21 cellular contexts compared by ENCODE assay signal in the genomic region with DNA sequence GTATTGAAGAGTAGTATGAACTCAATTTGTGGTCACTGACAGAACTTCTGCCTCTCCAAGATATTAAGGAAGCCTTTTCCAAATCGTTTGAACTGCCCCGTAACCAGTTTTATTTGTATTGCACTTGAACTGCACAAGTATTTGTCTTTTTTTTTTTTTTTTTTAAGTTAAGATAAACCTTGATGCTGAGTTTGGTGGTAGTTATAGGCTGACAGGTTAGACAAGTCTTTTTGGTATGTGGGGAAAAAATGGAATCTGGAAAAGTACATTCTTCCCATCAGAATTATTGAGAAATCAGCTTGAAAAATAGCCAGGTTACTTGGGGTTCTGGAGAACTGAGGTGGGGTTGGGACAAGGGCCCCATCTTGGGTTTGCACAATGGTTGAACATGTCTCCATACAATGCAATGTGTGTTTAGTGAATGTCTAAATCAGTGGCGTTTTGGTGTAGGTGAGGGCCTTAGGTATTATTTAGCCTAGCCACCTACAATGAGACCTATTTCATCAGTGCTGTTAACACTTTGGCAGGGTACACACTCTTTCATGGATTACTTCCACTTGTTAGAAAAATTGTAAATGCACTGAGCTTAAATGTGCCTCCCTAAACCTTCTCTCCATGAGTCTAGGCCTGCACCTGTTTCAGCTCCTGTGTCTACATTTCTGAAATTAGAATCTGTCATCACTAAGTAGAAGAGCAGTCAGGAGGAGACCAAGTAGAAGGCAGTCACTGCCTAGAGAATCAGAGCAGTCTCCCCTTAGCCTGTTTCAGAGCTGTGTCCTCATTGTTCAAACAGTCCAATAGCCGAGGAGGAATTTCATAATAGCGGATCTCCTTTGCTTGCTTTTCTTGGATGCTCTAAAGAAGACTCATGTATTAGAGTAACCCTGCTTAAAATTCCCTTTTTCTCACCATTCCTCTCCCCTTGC.
"Had no signal": no experiment of that assay in that cellular context is flagged by ENCODE, and none has a peak within 500 bp of the region (broad histone marks: within the 10 kb centered on the region; RNA-seq: fewer than 3 reads in every experiment).

No MANE protein-coding gene starts in this region.

- H3K4me1 Mint-ChIP-seq: activated CD4-positive, alpha-beta T cell treated with anti-CD3 and anti-CD28 coated beads for 36 hours; activated naive CD8-positive, alpha-beta T cell treated with anti-CD3 and anti-CD28 coated beads for 36 hours; stimulated activated naive CD8-positive, alpha-beta T cell treated with anti-CD3 and anti-CD28 coated beads, Interleukin-15, amount 100 ng/mL, for 72 hours had no signal

- ATAC-seq: activated CD4-positive, alpha-beta T cell treated with anti-CD3 and anti-CD28 coated beads for 36 hours; gastroesophageal sphincter; natural killer cell treated with Interleukin-12 subunit alpha and Interleukin-12 subunit beta and Interleukin-15 and Interleukin-18, amount 100 ng/mL, for 72 hours; stimulated activated naive CD8-positive, alpha-beta T cell treated with anti-CD3 and anti-CD28 coated beads, Interleukin-15, amount 100 ng/mL, for 72 hours; WTC11 had no signal

- FAIRE-seq: islet of Langerhans had no signal

- H3K27ac ChIP-seq: breast epithelium, coronary artery, esophagus squamous epithelium, gastroesophageal sphincter, right atrium auricular region, skin epidermis, tibial artery, uterus had no signal

- H3K27me3 ChIP-seq: esophagus squamous epithelium, gastroesophageal sphincter, right atrium auricular region, tibial artery, uterus had no signal

- H3K9me3 Mint-ChIP-seq: activated naive CD8-positive, alpha-beta T cell treated with anti-CD3 and anti-CD28 coated beads for 36 hours had no signal

- H3K36me3 Mint-ChIP-seq: activated CD4-positive, alpha-beta memory T cell treated with anti-CD3 and anti-CD28 coated beads for 36 hours; activated naive CD8-positive, alpha-beta T cell treated with anti-CD3 and anti-CD28 coated beads for 36 hours; WTC11 had no signal

- DNase-seq: activated CD4-positive, alpha-beta memory T cell treated with anti-CD3 and anti-CD28 coated beads for 36 hours; activated CD4-positive, alpha-beta T cell treated with anti-CD3 and anti-CD28 coated beads for 36 hours; activated naive CD4-positive, alpha-beta T cell treated with Interleukin-2 at 50 U/mL for 16 hours; activated naive CD8-positive, alpha-beta T cell treated with anti-CD3 and anti-CD28 coated beads for 36 hours; activated T-cell treated with anti-CD3 and anti-CD28 coated beads, Interleukin-2, amount 50 U/mL, for 48 hours; cerebellar nuclear complex; esophagus squamous epithelium; stimulated activated CD4-positive, alpha-beta T cell treated with anti-CD3 and anti-CD28 coated beads, Interleukin-1b, Interleukin-23, amount 100 ng/mL, for 48 hours; stimulated activated naive CD8-positive, alpha-beta T cell treated with anti-CD3 and anti-CD28 coated beads, Interleukin-15, amount 100 ng/mL, for 72 hours; T-helper 9 cell; tibial artery; uterus had no signal

- H3K4me3 ChIP-seq: breast epithelium, coronary artery, esophagus squamous epithelium, gastroesophageal sphincter, right atrium auricular region, skin epidermis, tibial artery, uterus had no signal

- H3K27ac Mint-ChIP-seq: activated CD4-positive, alpha-beta memory T cell treated with anti-CD3 and anti-CD28 coated beads for 36 hours; activated CD4-positive, alpha-beta T cell treated with anti-CD3 and anti-CD28 coated beads for 36 hours; activated naive CD8-positive, alpha-beta T cell treated with anti-CD3 and anti-CD28 coated beads for 36 hours; natural killer cell treated with Interleukin-12 subunit alpha and Interleukin-12 subunit beta and Interleukin-15 and Interleukin-18, amount 100 ng/mL, for 72 hours; progenitor cell of endocrine pancreas; WTC11 had no signal

- H3K9me3 ChIP-seq: esophagus squamous epithelium, right atrium auricular region, tibial artery, uterus had no signal

- H3K4me1 ChIP-seq: breast epithelium, right atrium auricular region, tibial artery, uterus had no signal

- H3K4me3 Mint-ChIP-seq: activated CD4-positive, alpha-beta memory T cell treated with anti-CD3 and anti-CD28 coated beads for 36 hours; activated CD4-positive, alpha-beta T cell treated with anti-CD3 and anti-CD28 coated beads for 36 hours; activated naive CD8-positive, alpha-beta T cell treated with anti-CD3 and anti-CD28 coated beads for 36 hours; natural killer cell treated with Interleukin-12 subunit alpha and Interleukin-12 subunit beta and Interleukin-15 and Interleukin-18, amount 100 ng/mL, for 72 hours; stimulated activated naive CD8-positive, alpha-beta T cell treated with anti-CD3 and anti-CD28 coated beads, Interleukin-15, amount 100 ng/mL, for 72 hours; WTC11 had no signal

- H3K36me3 ChIP-seq: breast epithelium, esophagus squamous epithelium, gastroesophageal sphincter, right atrium auricular region, tibial artery, uterus had no signal
